Comparison of ENCODE assay signal across 16 cellular contexts in genomic region chr18:26719909-26720308, GRCh38.
DNase-seq lines count a peak whose midpoint lies in the region; ATAC-seq and TF ChIP-seq lines count a peak whose summit lies in the region.
"Had no signal": no experiment of that assay in that cellular context is flagged by ENCODE, and none has a peak within 500 bp of the region (broad histone marks: within the 10 kb centered on the region; RNA-seq: fewer than 3 reads in every experiment).

No MANE protein-coding gene starts in this region.

- H3K27ac ChIP-seq in KOPT-K1 (ENCODE audit: low read depth, low read length, poor library complexity, severe bottlenecking): peak overlapping the region; percentile 40

- H3K9me3 Mint-ChIP-seq in CD14-positive monocyte: no peaks in the 10 kb centered on the region
- H3K9me3 Mint-ChIP-seq: CD8-positive, alpha-beta T cell had no signal

- H3K36me3 Mint-ChIP-seq in CD14-positive monocyte: no peaks in the 10 kb centered on the region
- H3K36me3 Mint-ChIP-seq: CD8-positive, alpha-beta T cell had no signal

- no peak overlapping the region for H3K4me3 Mint-ChIP-seq in CD14-positive monocyte
- H3K4me3 Mint-ChIP-seq: CD8-positive, alpha-beta T cell had no signal

- peak; percentile 25 for ATAC-seq in esophagus mucosa
- no peak for ATAC-seq in GM18861 (IDR thresholded peaks at IDR 0.05; ENCODE audit: unreplicated experiment)
- ATAC-seq: CD8-positive, alpha-beta T cell; PC-3 had no signal

- H3K9me3 ChIP-seq in KOPT-K1 (ENCODE audit: insufficient read depth, low read length, poor library complexity, severe bottlenecking): no peaks in the 10 kb centered on the region

- peaks cover 44% of the 10 kb centered on the region for H3K4me1 Mint-ChIP-seq in CD14-positive monocyte

- H3K27me3 Mint-ChIP-seq in CD14-positive monocyte (ENCODE audit: low read depth in 3 of 3): peaks cover 0 to 1% (median 0%) of the 10 kb centered on the region in 3 donors

- TF ChIP-seq CTCF in CD14-positive monocyte (IDR thresholded peaks at IDR 0.05): no peak

- H3K27ac Mint-ChIP-seq in CD14-positive monocyte: peak overlapping the region; percentile 39 to 81 (median 70)
- H3K27ac Mint-ChIP-seq: CD8-positive, alpha-beta T cell had no signal

- H3K36me3 ChIP-seq in KOPT-K1 (ENCODE audit: insufficient read depth, low read length): no peaks in the 10 kb centered on the region

- DNase-seq in CD14-positive monocyte (ENCODE audit: low spot score): no peak
- peak; percentile 71 for DNase-seq in NOMO-1 treated with DMSO at 0.1 percent for 48 hours (lab: John Stamatoyannopoulos, UW; ENCODE audit: unreplicated experiment)
- no peak for DNase-seq in NCI-H69 (lab: John Stamatoyannopoulos, UW)
- DNase-seq in kidney tubule cell (ENCODE audit: low spot score): no peak
- DNase-seq in NCI-H1048 (lab: John Stamatoyannopoulos, UW): no peak
- DNase-seq: CD8-positive, alpha-beta T cell; EL; H7; KG1; NCI-H146; NCI-H446; NCI-H82; PC-3 had no signal

- intact Hi-C loops in CD14-positive monocyte (cut with micrococcal nuclease): no loop called here
